ENCODE assay signal across 15 cellular contexts in genomic region chr10:73807471-73807870, GRCh38.
"Had no signal": no experiment of that assay in that cellular context is flagged by ENCODE, and none has a peak within 500 bp of the region (broad histone marks: within the 10 kb centered on the region; RNA-seq: fewer than 3 reads in every experiment).

No MANE protein-coding gene starts in this region.

- H3K9me3 Mint-ChIP-seq: immature natural killer cell had no signal

- H3K9me3 ChIP-seq: SJSA1, spleen, tibial artery had no signal

- H3K27me3 ChIP-seq: cardiac muscle cell, foreskin keratinocyte, SJSA1, spleen, tibial artery had no signal

- H3K27ac Mint-ChIP-seq: progenitor cell of endocrine pancreas had no signal

- ATAC-seq: foreskin keratinocyte, sciatic nerve had no signal

- H3K27me3 Mint-ChIP-seq: progenitor cell of endocrine pancreas had no signal

- DNase-seq: foreskin keratinocyte; immature natural killer cell; midbrain; nucleus accumbens; spleen; stimulated activated CD4-positive, alpha-beta T cell treated with anti-CD3 and anti-CD28 coated beads, Interleukin-2, amount 100 ng/mL, for 24 hours; stimulated activated naive CD4-positive, alpha-beta T cell treated with Interleukin-2 at 50 U/mL for 16 hours; SW 1271; T-helper 9 cell; tibial artery had no signal

- H3K27ac ChIP-seq: cardiac muscle cell, foreskin keratinocyte, SJSA1, tibial artery, VCaP had no signal
